11 cellular contexts compared by ENCODE assay signal in the genomic region with DNA sequence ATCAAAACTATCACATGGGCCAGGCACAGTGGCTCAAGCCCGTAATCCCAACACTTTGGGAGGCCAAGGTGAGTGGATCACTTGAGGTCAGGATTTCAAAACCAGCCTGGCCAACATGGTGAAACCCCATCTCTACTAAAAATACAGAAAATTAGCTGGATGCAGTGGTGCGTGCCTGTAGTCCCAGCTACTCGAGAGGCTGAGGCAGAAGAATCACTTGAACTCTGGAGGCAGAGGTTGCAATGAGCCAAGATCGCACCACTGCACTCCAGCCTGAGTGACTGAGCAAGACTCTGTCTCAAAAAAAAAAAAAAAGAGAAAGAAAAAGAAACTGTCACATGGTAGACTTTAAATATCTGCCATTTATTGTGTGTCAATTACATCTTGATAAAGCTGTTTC. TPM values are rescaled to one million over a fixed set of nuclear protein-coding genes. Genes with fewer than 3 reads are reported as not detected.
"Had no signal": no experiment of that assay in that cellular context is flagged by ENCODE, and none has a peak within 500 bp of the region (broad histone marks: within the 10 kb centered on the region; RNA-seq: fewer than 3 reads in every experiment).

No MANE protein-coding gene starts in this region.

RNA-seq across cellular contexts. Expression of a gene that starts 44.6 kb away (rescaled TPM):
- total RNA-seq: stomach, subcutaneous adipose tissue, temporal lobe, thoracic aorta, tibial nerve, transverse colon, upper lobe of left lung, upper lobe of right lung, ureter, uterus, vagina had no signal
